ENCODE assay signal across 2 cellular contexts in the genomic region with DNA sequence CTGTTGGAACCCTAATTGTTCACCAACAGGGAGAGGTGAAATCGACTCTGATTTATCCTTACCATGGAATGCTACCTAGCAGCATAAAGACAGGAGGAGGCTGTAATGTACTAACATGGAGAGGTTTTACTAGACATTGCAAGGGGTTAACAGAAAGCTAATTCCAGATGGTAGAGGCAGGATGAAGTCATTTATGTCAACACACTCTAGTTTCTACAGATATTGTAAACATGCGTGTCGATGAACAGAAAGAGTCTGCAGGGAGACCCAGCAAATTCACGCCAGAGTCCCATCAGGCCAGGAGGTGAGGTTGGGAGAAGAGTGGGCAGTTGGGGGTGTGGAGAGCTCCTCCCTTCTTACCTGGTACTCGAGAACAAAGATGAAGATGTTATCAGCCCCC.
TF ChIP-seq lines count a peak whose summit lies in the region.

No MANE protein-coding gene starts in this region.

TF ChIP-seq in IMR-90, 13 proteins besides CTCF, POLR2A, EP300 and RAD21:
- TF ChIP-seq CEBPB (IDR thresholded peaks at IDR 0.05; ENCODE audit: low read depth, low read length) (peak; percentile 37; the same call in 1 of the 2 replicates), MAFK (IDR thresholded peaks at IDR 0.05; ENCODE audit: low read depth, low read length) (no peak)
TF ChIP-seq in IMR-90: peak in this region for 1.

TF ChIP-seq in K562, 482 proteins besides CTCF, POLR2A, EP300 and RAD21:
- no peak for TF ChIP-seq RBBP5 (IDR thresholded peaks at IDR 0.05; ENCODE audit: borderline replicate concordance, insufficient read depth, low read length, poor library complexity, severe bottlenecking)
- TF ChIP-seq, protein P1, sequence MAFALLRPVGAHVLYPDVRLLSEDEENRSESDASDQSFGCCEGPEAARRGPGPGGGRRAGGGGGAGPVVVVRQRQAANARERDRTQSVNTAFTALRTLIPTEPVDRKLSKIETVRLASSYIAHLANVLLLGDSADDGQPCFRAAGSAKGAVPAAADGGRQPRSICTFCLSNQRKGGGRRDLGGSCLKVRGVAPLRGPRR (CRISPR knock-in tag; IDR thresholded peaks at IDR 0.05), result 0 out of 2 replicates have a peak, but pooled peaks have one; percentile 32
